Comparison of ENCODE assay signal across 8 cellular contexts in genomic region chr3:160449660-160450598, GRCh38. TPM values are rescaled to one million over a fixed set of nuclear protein-coding genes. Genes with fewer than 3 reads are reported as not detected.
DNase-seq lines count a peak whose midpoint lies in the region; ATAC-seq, FAIRE-seq and TF ChIP-seq lines count a peak whose summit lies in the region.

Gene TRIM59, minus strand, starts transcription at chr3:160449786. Its CDS starts 10,603 bp downstream, at chr3:160439183.

- H3K4me3 ChIP-seq in SK-N-SH (ENCODE audit: low read depth in 2 of 2, low read length in 1 of 2) (peak within 1 kb of the TSS; percentile 71 to 73), pancreas (peak within 1 kb of the TSS; percentile 23 to 59 (median 50)), thyroid gland (replicated peaks in 1 of 3) (peak within 1 kb of the TSS in 2 of 3 donors; percentile 23 to 39)

- peaks cover 2% of the 10 kb centered on the region for H3K27me3 Mint-ChIP-seq in activated naive CD8-positive, alpha-beta T cell treated with anti-CD3 and anti-CD28 coated beads, Interleukin-2, amount 10 ng/mL, durations not matched to agents 7 days and 5 days

- H3K27me3 ChIP-seq in SK-N-SH (ENCODE audit: insufficient read depth) (no peaks in the 10 kb centered on the region), pancreas (no peaks in the 10 kb centered on the region), thyroid gland (no peaks in the 10 kb centered on the region)

- H3K27ac ChIP-seq in SK-N-SH (ENCODE audit: low read depth in 2 of 2, low read length in 1 of 2) (peak within 1 kb of the TSS; percentile 92 to 96), pancreas (peak within 1 kb of the TSS; percentile 22 to 78 (median 52)), thyroid gland (peak within 1 kb of the TSS in 1 of 3 donors; percentile 24)

- peak within 1 kb of the TSS; percentile 99 for H3K27ac Mint-ChIP-seq in activated naive CD8-positive, alpha-beta T cell treated with anti-CD3 and anti-CD28 coated beads, Interleukin-2, amount 10 ng/mL, durations not matched to agents 7 days and 5 days

- WGBS in SK-N-SH (ENCODE audit: low lambda C conversion rate), result 66% methylated on average over 49 of the region's 71 CpGs
- 13 to 16% methylated on average over 61 to 71 of the region's 71 CpGs for WGBS in pancreas, 2 donors
- 19 to 20% methylated on average over 41 to 53 of the region's 71 CpGs for WGBS in thyroid gland, 2 donors

- peak within 1 kb of the TSS; percentile 97 for H3K4me3 Mint-ChIP-seq in activated naive CD8-positive, alpha-beta T cell treated with anti-CD3 and anti-CD28 coated beads, Interleukin-2, amount 10 ng/mL, durations not matched to agents 7 days and 5 days

- TF ChIP-seq RAD21 in SK-N-SH (IDR thresholded peaks at IDR 0.05; ENCODE audit: low read length), result no peak

- peak in 1 of 2 donors; percentile 62 for TF ChIP-seq POLR2A in thyroid gland (IDR thresholded peaks at IDR 0.05)

- H3K36me3 ChIP-seq in SK-N-SH (replicated peaks in 1 of 2; ENCODE audit: control insufficient read depth in 1 of 2, insufficient read depth in 2 of 2, low read length in 1 of 2), result peaks cover 0 to 2% of the 10 kb centered on the region in 2 experiments
- H3K36me3 ChIP-seq in pancreas, result no peaks in the 10 kb centered on the region
- no peaks in the 10 kb centered on the region for H3K36me3 ChIP-seq in thyroid gland

- H3K4me2 ChIP-seq in SK-N-SH, result peak within 1 kb of the TSS; percentile 65

- peaks cover 23% of the 10 kb centered on the region for H3K4me1 Mint-ChIP-seq in activated naive CD8-positive, alpha-beta T cell treated with anti-CD3 and anti-CD28 coated beads, Interleukin-2, amount 10 ng/mL, durations not matched to agents 7 days and 5 days

- no peaks in the 10 kb centered on the region for H3K9me3 Mint-ChIP-seq in activated naive CD8-positive, alpha-beta T cell treated with anti-CD3 and anti-CD28 coated beads, Interleukin-2, amount 10 ng/mL, durations not matched to agents 7 days and 5 days

- DNase-seq in CD1c-positive myeloid dendritic cell (ENCODE audit: extremely low spot score), result peak; percentile 95
- peak; percentile 94 for DNase-seq in HS-5 (ENCODE audit: low read depth)
- DNase-seq in SK-N-SH, result peak; percentile 98
- DNase-seq in activated naive CD8-positive, alpha-beta T cell treated with anti-CD3 and anti-CD28 coated beads, Interleukin-2, amount 10 ng/mL, durations not matched to agents 7 days and 5 days, result peak; percentile 97
- peak; percentile 92 for DNase-seq in Right ventricle myocardium superior
- DNase-seq in pancreas, result peak; percentile 90 to 96 (median 93)
- peak; percentile 89 to 93 for DNase-seq in thyroid gland

- H3K9ac ChIP-seq in SK-N-SH, result peak within 1 kb of the TSS; percentile 88

- POLR2A ChIA-PET in SK-N-SH (lab: Yijun Ruan, JAX), result interaction anchor here (0.6 to 1.3 kb wide), 4 partner anchors 15 to 308 kb away, joined by 3 read pairs; partner anchors contain the start of gene SMC4
- POLR2A ChIA-PET in activated naive CD8-positive, alpha-beta T cell treated with anti-CD3 and anti-CD28 coated beads, Interleukin-2, amount 10 ng/mL, durations not matched to agents 7 days and 5 days (lab: Charles Lee), result interaction anchor here (0.5 to 8.1 kb wide), 18 partner anchors 10 to 1648 kb away, joined by 3 to 86 read pairs (median 6); partner anchors contain the start of genes IFT80, KPNA4, MFSD1 and SMC4

- no peaks in the 10 kb centered on the region for H3K9me3 ChIP-seq in SK-N-SH
- H3K9me3 ChIP-seq in pancreas, result no peaks in the 10 kb centered on the region
- H3K9me3 ChIP-seq in thyroid gland, result no peaks in the 10 kb centered on the region

- CTCF ChIA-PET in SK-N-SH (lab: Yijun Ruan, JAX), result interaction anchor here (0.7 to 1.8 kb wide), 5 partner anchors 9 to 513 kb away, joined by 3 to 7 read pairs (median 4); no protein-coding TSS in a partner anchor

- peak; percentile 97 for ATAC-seq in GM19468 (IDR thresholded peaks at IDR 0.05; ENCODE audit: extremely low read depth, unreplicated experiment)
- peak; percentile 95 for ATAC-seq in activated naive CD8-positive, alpha-beta T cell treated with anti-CD3 and anti-CD28 coated beads, Interleukin-2, amount 10 ng/mL, durations not matched to agents 7 days and 5 days (ENCODE audit: low read depth)
- ATAC-seq in Right ventricle myocardium superior (ENCODE audit: poor library complexity), result peak; percentile 94
- ATAC-seq in pancreas, result peak; percentile 96 to 98 (median 98)

- H3K79me2 ChIP-seq in SK-N-SH (ENCODE audit: insufficient read depth), result peaks cover 44% of the 10 kb centered on the region

- no peaks in the 10 kb centered on the region for H4K20me1 ChIP-seq in SK-N-SH (ENCODE audit: insufficient read depth)

- no peaks in the 10 kb centered on the region for H3K9me2 ChIP-seq in SK-N-SH

- no peak for FAIRE-seq in pancreas (lab: Jason Lieb, UNC)

- intact Hi-C loops in Right ventricle myocardium superior (cut with DNase I) (no loop called here), pancreas (cut with DNase I) (no loop called here), thyroid gland (cut with DNase I) (no loop called here)

- no peak; a peak in 1 of 4 replicates for TF ChIP-seq EP300 in SK-N-SH (IDR thresholded peaks at IDR 0.05; ENCODE audit: borderline replicate concordance in 1 of 2, low read depth in 1 of 2, low read length in 1 of 2)

- TF ChIP-seq CTCF in SK-N-SH (IDR thresholded peaks at IDR 0.05) (peak; percentile 21; the same call in 1 of the 2 replicates), pancreas (IDR thresholded peaks at IDR 0.05) (no peak), thyroid gland (IDR thresholded peaks at IDR 0.05) (no peak)

- peaks cover 20% of the 10 kb centered on the region for H3K36me3 Mint-ChIP-seq in activated naive CD8-positive, alpha-beta T cell treated with anti-CD3 and anti-CD28 coated beads, Interleukin-2, amount 10 ng/mL, durations not matched to agents 7 days and 5 days

- peak within 1 kb of the TSS; percentile 76 for H2AFZ ChIP-seq in SK-N-SH (ENCODE audit: low read depth)

- peaks cover 33% of the 10 kb centered on the region for H3F3A ChIP-seq in SK-N-SH (replicated peaks; ENCODE audit: insufficient read depth)

- H3K4me1 ChIP-seq in SK-N-SH (ENCODE audit: control insufficient read depth in 1 of 2, insufficient read depth in 2 of 2, low read depth in 1 of 2, low read length in 1 of 2) (peaks cover 10 to 19% of the 10 kb centered on the region in 2 experiments), pancreas (peaks cover 0 to 4% (median 0%) of the 10 kb centered on the region in 3 donors), thyroid gland (peaks cover 0 to 7% of the 10 kb centered on the region in 2 donors)

TF ChIP-seq in SK-N-SH, 30 proteins besides CTCF, POLR2A, EP300 and RAD21 (continues in another document):
- no peak for TF ChIP-seq NFIC (IDR thresholded peaks at IDR 0.05; ENCODE audit: borderline replicate concordance)
- 0 out of 2 replicates have a peak, but pooled peaks have one; percentile 23 for TF ChIP-seq TCF12 (IDR thresholded peaks at IDR 0.05)
- TF ChIP-seq JUND (IDR thresholded peaks at IDR 0.05), result no peak
- peak; percentile 51 for TF ChIP-seq CHD2 (IDR thresholded peaks at IDR 0.05; ENCODE audit: low read length, partially characterized antibody)
- peak; percentile 76; the same call in 1 of the 2 replicates for TF ChIP-seq SIN3A (IDR thresholded peaks at IDR 0.05; ENCODE audit: borderline replicate concordance, low read depth, low read length)
- TF ChIP-seq SMC3 (IDR thresholded peaks at IDR 0.05; ENCODE audit: low read depth, low read length), result no peak; the same call in 1 of the 2 replicates
- peak; percentile 50 for TF ChIP-seq MXI1 (IDR thresholded peaks at IDR 0.05; ENCODE audit: low read depth, low read length)
- no peak for TF ChIP-seq GABPA (IDR thresholded peaks at IDR 0.05; ENCODE audit: low read depth)
- TF ChIP-seq FOXM1 (IDR thresholded peaks at IDR 0.05; ENCODE audit: low read depth), result peak; percentile 100
- no peak for TF ChIP-seq MEF2A (IDR thresholded peaks at IDR 0.05; ENCODE audit: borderline replicate concordance, low read depth)
- no peak for TF ChIP-seq IRF3 (IDR thresholded peaks at IDR 0.05; ENCODE audit: low read depth, low read length)
- no peak for TF ChIP-seq YY1 (IDR thresholded peaks at IDR 0.05; ENCODE audit: low read depth)
- no peak for TF ChIP-seq FOSL2 (IDR thresholded peaks at IDR 0.05; ENCODE audit: borderline replicate concordance, low read depth)
- TF ChIP-seq MAX (IDR thresholded peaks at IDR 0.05; ENCODE audit: low read depth), result peak; percentile 99
- TF ChIP-seq USF1 (IDR thresholded peaks at IDR 0.05; ENCODE audit: borderline replicate concordance, low read depth), result no peak
- TF ChIP-seq RCOR1 (IDR thresholded peaks at IDR 0.05; ENCODE audit: low read length), result no peak
- TF ChIP-seq EZH2phosphoT487 (IDR thresholded peaks at IDR 0.05; ENCODE audit: borderline replicate concordance, low read depth), result no peak

RNA-seq across cellular contexts. Expression of gene TRIM59, which starts in this region (rescaled TPM):
- polyA plus RNA-seq in SK-N-SH (2012; rRNA removed) (4.1 and 5.3 TPM in 2 replicates), pancreas (1 to 10 TPM in 1 of 2 donors, under 1 TPM in 1; 0.53 to 1.6 TPM)
- polyA plus RNA-seq in SK-N-SH (2012; cell fraction: cytosol; rRNA removed), result 5.1 and 6.1 TPM in 2 replicates
- polyA plus RNA-seq in SK-N-SH (2012; cell fraction: nucleus; rRNA removed), result 4.1 and 6.0 TPM in 2 replicates
- 10 to 100 TPM; 40.7 to 43.5 TPM for total RNA-seq in activated naive CD8-positive, alpha-beta T cell treated with anti-CD3 and anti-CD28 coated beads, Interleukin-2, amount 10 ng/mL, durations not matched to agents 7 days and 5 days
- total RNA-seq in Right ventricle myocardium superior (0.19 TPM), pancreas (1 to 10 TPM in 5 of 6 donors, under 1 TPM in 1; 0.95 to 3.3 (median 1.6) TPM), thyroid gland (1 to 10 TPM; 3.3 to 5.6 (median 3.8) TPM)

Comparison
In these comparisons a context has a peak if more than half of its experiments do, and no peak if none do; other contexts are left out.
1. RNA of gene TRIM59 (total RNA-seq): 40.7 to 43.5 TPM in activated naive CD8-positive, alpha-beta T cell treated with anti-CD3 and anti-CD28 coated beads, Interleukin-2, amount 10 ng/mL, durations not matched to agents 7 days and 5 days; 3.3 to 5.6 TPM in thyroid gland, 0.95 to 3.3 TPM in pancreas and 0.19 TPM in Right ventricle myocardium superior (single experiment); every median in the first group is over 4 times any median in the second.
2. Peak in DNase-seq and ATAC-seq in Right ventricle myocardium superior; RNA of the gene not detected or under 1 TPM.
3. Peak in every context shown above with its lines, with median percentiles within 50 percentile points of each other: DNase-seq, ATAC-seq and H3K4me3 ChIP-seq.